In the genomic region with DNA sequence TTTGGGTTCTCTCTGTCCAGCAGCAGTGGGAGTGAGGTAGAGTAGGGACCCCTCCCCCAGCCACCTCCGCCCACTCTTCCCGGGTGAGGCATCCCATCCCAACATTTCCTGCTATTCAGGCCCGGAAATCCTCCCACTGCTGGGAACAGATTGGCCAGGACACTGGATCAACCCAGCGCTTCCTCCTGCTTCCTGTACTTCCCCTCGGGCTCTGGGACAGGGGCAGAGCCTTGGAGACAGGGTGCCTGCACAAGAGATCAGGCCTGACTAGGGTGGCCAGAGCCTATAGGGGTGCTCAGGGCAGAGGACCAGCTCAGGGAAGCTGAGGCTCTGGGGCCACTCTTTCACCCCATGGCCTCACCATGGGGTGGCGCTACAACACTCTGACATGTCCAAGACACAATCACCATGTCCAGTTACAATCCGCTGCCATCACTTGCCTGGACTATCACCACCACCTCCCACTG, we compare ENCODE assay signal across 9 cellular contexts. TPM values are rescaled to one million over a fixed set of nuclear protein-coding genes. Genes with fewer than 3 reads are reported as not detected.
DNase-seq lines count a peak whose midpoint lies in the region; ATAC-seq, FAIRE-seq and TF ChIP-seq lines count a peak whose summit lies in the region.
"Had no signal": no experiment of that assay in that cellular context is flagged by ENCODE, and none has a peak within 500 bp of the region (broad histone marks: within the 10 kb centered on the region; RNA-seq: fewer than 3 reads in every experiment).

No MANE protein-coding gene starts in this region.

- TF ChIP-seq POLR2A in H54 (IDR thresholded peaks at IDR 0.05; ENCODE audit: low read depth, low read length): no peak

- H3K27me3 Mint-ChIP-seq in Calu3 (ENCODE audit: unreplicated experiment): peaks cover 74% of the 10 kb centered on the region
- peaks cover 15% of the 10 kb centered on the region for H3K27me3 Mint-ChIP-seq in astrocyte (ENCODE audit: low read depth, unreplicated experiment)

- DNase-seq in Calu3: peak; percentile 35
- DNase-seq in astrocyte (ENCODE audit: low read depth): no peak
- no peak for DNase-seq in left lung
- peak in 1 of 2 donors; percentile 80 for DNase-seq in aorta
- no peak for DNase-seq in tibial artery
- DNase-seq in H54 (ENCODE audit: insufficient read length, low spot score): no peak

- H3K4me3 ChIP-seq in astrocyte (ENCODE audit: insufficient read depth, low read depth, low read length): no peak overlapping the region
- H3K4me3 ChIP-seq in left lung: no peak overlapping the region
- H3K4me3 ChIP-seq in aorta (ENCODE audit: low read length in 2 of 2): no peak overlapping the region
- no peak overlapping the region for H3K4me3 ChIP-seq in tibial artery

- CTCF ChIA-PET in Calu3 (lab: Charles Lee): interaction anchor here (0.6 to 1.5 kb wide), 2 partner anchors 106 to 228 kb away, joined by 3 to 6 read pairs; no protein-coding TSS in a partner anchor

- ATAC-seq in left lung: peak; percentile 67
- ATAC-seq in aorta (ENCODE audit: low FRiP score): peak; percentile 49
- ATAC-seq in GM18861 (IDR thresholded peaks at IDR 0.05; ENCODE audit: unreplicated experiment): no peak

- H3K9ac ChIP-seq in astrocyte (ENCODE audit: low read length): no peak overlapping the region

- H3K4me1 ChIP-seq in astrocyte (ENCODE audit: insufficient read depth, low read length): peaks cover 15% of the 10 kb centered on the region
- peaks cover 8 to 78% of the 10 kb centered on the region in 2 donors for H3K4me1 ChIP-seq in left lung
- H3K4me1 ChIP-seq in aorta (ENCODE audit: control insufficient read depth in 1 of 2, insufficient read depth in 2 of 2, low read length in 2 of 2): no peaks in the 10 kb centered on the region
- H3K4me1 ChIP-seq in tibial artery: peaks cover 0 to 4% (median 0%) of the 10 kb centered on the region in 4 donors

- H3K36me3 Mint-ChIP-seq in Calu3 (ENCODE audit: insufficient read depth, unreplicated experiment) (peaks cover 5% of the 10 kb centered on the region), astrocyte (ENCODE audit: low read depth, unreplicated experiment) (peaks cover 12% of the 10 kb centered on the region)

- no peaks in the 10 kb centered on the region for H3K27me3 ChIP-seq in astrocyte (ENCODE audit: insufficient read depth, low read length)
- no peaks in the 10 kb centered on the region for H3K27me3 ChIP-seq in left lung
- H3K27me3 ChIP-seq in aorta (ENCODE audit: control insufficient read depth in 1 of 2, insufficient read depth in 2 of 2, low read length in 1 of 2): no peaks in the 10 kb centered on the region
- peaks cover 0 to 50% of the 10 kb centered on the region in 2 donors for H3K27me3 ChIP-seq in tibial artery

- no peaks in the 10 kb centered on the region for H3K79me2 ChIP-seq in astrocyte (ENCODE audit: insufficient read depth, low read length)

- no peak overlapping the region for H3K4me3 Mint-ChIP-seq in Calu3 (ENCODE audit: low read depth, unreplicated experiment)
- H3K4me3 Mint-ChIP-seq in astrocyte (ENCODE audit: unreplicated experiment): no peak overlapping the region

- BruUV-seq in Calu3 (replicated peaks; lab: Mats Ljungman, UMichigan): no TSS peak

- no peak overlapping the region for H3K27ac Mint-ChIP-seq in Calu3 (ENCODE audit: unreplicated experiment)
- no peak overlapping the region for H3K27ac Mint-ChIP-seq in astrocyte (ENCODE audit: unreplicated experiment)

- FAIRE-seq in astrocyte (lab: Jason Lieb, UNC): no peak
- FAIRE-seq in H54 (lab: Jason Lieb, UNC): no peak
- FAIRE-seq: frontal cortex had no signal

- intact Hi-C loops in Calu3 (cut with micrococcal nuclease; ENCODE audit: unreplicated experiment): no loop called here
- intact Hi-C loops in left lung (cut with DNase I): no loop called here
- intact Hi-C loops in aorta (cut with DNase I): no loop called here
- intact Hi-C loops in tibial artery (cut with DNase I; ENCODE audit: low total_unique reads): no loop called here

- peak overlapping the region; percentile 57 for H2AFZ ChIP-seq in astrocyte (ENCODE audit: low read depth, low read length)

- H3K4me1 Mint-ChIP-seq in Calu3 (ENCODE audit: low read depth, unreplicated experiment): no peaks in the 10 kb centered on the region
- peaks cover 29% of the 10 kb centered on the region for H3K4me1 Mint-ChIP-seq in astrocyte (ENCODE audit: low read depth, unreplicated experiment)

- no peaks in the 10 kb centered on the region for H3K9me3 Mint-ChIP-seq in Calu3 (ENCODE audit: low read depth, unreplicated experiment)
- peaks cover 4% of the 10 kb centered on the region for H3K9me3 Mint-ChIP-seq in astrocyte (ENCODE audit: unreplicated experiment)

- H4K20me1 ChIP-seq in astrocyte (ENCODE audit: insufficient read depth, low read length): no peaks in the 10 kb centered on the region

- H3K9me3 ChIP-seq in astrocyte (ENCODE audit: insufficient read depth, low read depth, low read length) (no peaks in the 10 kb centered on the region), left lung (no peaks in the 10 kb centered on the region), aorta (ENCODE audit: control insufficient read depth, low read length) (no peaks in the 10 kb centered on the region), tibial artery (no peaks in the 10 kb centered on the region)

- 59 to 64% methylated on average over 7 of the region's 7 CpGs for WGBS in aorta, 2 donors

- H3K4me2 ChIP-seq in astrocyte (ENCODE audit: low read length): peak overlapping the region; percentile 10

- TF ChIP-seq CTCF in Calu3 (IDR thresholded peaks at IDR 0.05; ENCODE audit: unreplicated experiment) (no peak), LNCAP (IDR thresholded peaks at IDR 0.05) (peak; percentile 8; the same call in 1 of the 2 replicates), astrocyte (IDR thresholded peaks at IDR 0.05; ENCODE audit: insufficient read depth, low read depth, low read length) (peak; percentile 16), left lung (IDR thresholded peaks at IDR 0.05) (peak; percentile 13 to 49), tibial artery (IDR thresholded peaks at IDR 0.05) (peak in 1 of 2 experiments; percentile 21)

- H3K27ac ChIP-seq in astrocyte (ENCODE audit: low read depth, low read length): no peak overlapping the region
- H3K27ac ChIP-seq in left lung: peak overlapping the region in 1 of 2 donors; percentile 70
- no peak overlapping the region for H3K27ac ChIP-seq in aorta (ENCODE audit: low read depth in 1 of 2, low read length in 2 of 2)
- H3K27ac ChIP-seq in tibial artery: no peak overlapping the region

- H3K36me3 ChIP-seq in astrocyte (ENCODE audit: insufficient read depth, low read length) (no peaks in the 10 kb centered on the region), left lung (peaks cover 0 to 27% of the 10 kb centered on the region in 2 donors), aorta (ENCODE audit: control insufficient read depth in 1 of 2, insufficient read depth in 2 of 2, low read length in 1 of 2) (no peaks in the 10 kb centered on the region), tibial artery (no peaks in the 10 kb centered on the region)

RNA-seq across cellular contexts. Expression of a gene that starts 14.5 kb away (rescaled TPM):
- total RNA-seq in Calu3 (2022) (not detected in 2 replicates), astrocyte (4.6 and 5.8 TPM in 2 replicates), left lung (10 to 100 TPM; 21.7 to 41.9 TPM), aorta (10 to 100 TPM; 19.7 to 34.8 TPM)
- polyA plus RNA-seq in aorta: 1 to 10 TPM in 1 of 2 donors, under 1 TPM in 1; 0.13 to 2.0 TPM

RNA-seq across cellular contexts. Expression of a gene that starts 21.9 kb away (rescaled TPM):
- total RNA-seq in Calu3 (2022): 41.8 and 51.3 TPM in 2 replicates
- total RNA-seq in astrocyte: 70.5 and 71.7 TPM in 2 replicates
- 10 to 100 TPM; 78.8 to 83.4 TPM for total RNA-seq in left lung
- 100 to 1,000 TPM; 103 to 131 TPM for total RNA-seq in aorta
- 100 to 1,000 TPM in 1 of 2 donors, 10 to 100 TPM in 1; 29.3 to 115 TPM for polyA plus RNA-seq in aorta

RNA-seq across cellular contexts. Expression of a gene that starts 28.9 kb away (rescaled TPM):
- total RNA-seq in Calu3 (2022) (7.0 and 7.6 TPM in 2 replicates), astrocyte (7.5 and 8.5 TPM in 2 replicates), left lung (10 to 100 TPM; 19.5 to 21.8 TPM), aorta (1 to 10 TPM; 5.8 to 8.0 TPM)
- polyA plus RNA-seq in aorta: 10 to 100 TPM in 1 of 2 donors, 1 to 10 TPM in 1; 4.5 to 12.7 TPM

RNA-seq across cellular contexts. Expression of a gene that starts 38.7 kb away (rescaled TPM):
- total RNA-seq in Calu3 (2022) (75.2 and 79.9 TPM in 2 replicates), astrocyte (44.6 and 49.4 TPM in 2 replicates), left lung (10 to 100 TPM; 59.3 to 97.4 TPM), aorta (10 to 100 TPM; 61.9 to 77.7 TPM)
- 100 to 1,000 TPM in 1 of 2 donors, 10 to 100 TPM in 1; 15.2 to 116 TPM for polyA plus RNA-seq in aorta

RNA-seq across cellular contexts. Expression of a gene that starts 48.1 kb away (rescaled TPM):
- total RNA-seq in Calu3 (2022) (not detected in 2 replicates), astrocyte (not detected in 2 replicates), left lung (1 to 10 TPM in 1 of 2 donors, under 1 TPM in 1; 0.15 to 1.0 TPM), aorta (under 1 TPM; 0.16 to 0.30 TPM)
- polyA plus RNA-seq in aorta: not detected
- total RNA-seq: frontal cortex had no signal
